29 cellular contexts compared by ENCODE assay signal in genomic region chr6:8839626-8840025, GRCh38.
"Had no signal": no experiment of that assay in that cellular context is flagged by ENCODE, and none has a peak within 500 bp of the region (broad histone marks: within the 10 kb centered on the region; RNA-seq: fewer than 3 reads in every experiment).

No MANE protein-coding gene starts in this region.

- H3K36me3 Mint-ChIP-seq: activated CD8-positive, alpha-beta memory T cell treated with anti-CD3 and anti-CD28 coated beads, Interleukin-2, amount 10 ng/mL, durations not matched to agents 7 days and 5 days; activated naive CD4-positive, alpha-beta T cell treated with anti-CD3 and anti-CD28 coated beads, Interleukin-2, amount 50 U/mL, for 72 hours had no signal

- H3K27me3 ChIP-seq: ascending aorta, body of pancreas, cardiac muscle cell, SJSA1 had no signal

- H3K27me3 Mint-ChIP-seq: activated B cell treated with CpG ODN at 0.5 μM for 24 hours; activated CD4-positive, alpha-beta T cell treated with anti-CD3 and anti-CD28 coated beads, Interleukin-2, amount 10 ng/mL, durations not matched to agents 24 days and 14 days; activated CD8-positive, alpha-beta memory T cell treated with anti-CD3 and anti-CD28 coated beads, Interleukin-2, amount 10 ng/mL, durations not matched to agents 7 days and 5 days; activated naive CD8-positive, alpha-beta T cell treated with anti-CD3 and anti-CD28 coated beads, Interleukin-2, amount 50 U/mL, for 24 hours; activated T-cell treated with anti-CD3 and anti-CD28 coated beads, Interleukin-2, amount 50 U/mL, for 24 hours had no signal

- H3K36me3 ChIP-seq: ascending aorta, cardiac muscle cell, SJSA1 had no signal

- FAIRE-seq: RCC 7860, TTC549 had no signal

- H3K4me1 ChIP-seq: ascending aorta, body of pancreas, SJSA1 had no signal

- H3K4me1 Mint-ChIP-seq: activated B cell treated with CpG ODN at 0.5 μM for 24 hours; activated CD4-positive, alpha-beta T cell treated with anti-CD3 and anti-CD28 coated beads, Interleukin-2, amount 10 ng/mL, durations not matched to agents 24 days and 14 days; activated CD8-positive, alpha-beta memory T cell treated with anti-CD3 and anti-CD28 coated beads, Interleukin-2, amount 10 ng/mL, durations not matched to agents 7 days and 5 days; activated naive CD8-positive, alpha-beta T cell treated with anti-CD3 and anti-CD28 coated beads, Interleukin-2, amount 50 U/mL, for 24 hours had no signal

- H3K27ac Mint-ChIP-seq: activated B cell treated with CpG ODN at 0.5 μM for 24 hours; activated CD4-positive, alpha-beta T cell treated with anti-CD3 and anti-CD28 coated beads, Interleukin-2, amount 10 ng/mL, durations not matched to agents 24 days and 14 days; activated CD8-positive, alpha-beta memory T cell treated with anti-CD3 and anti-CD28 coated beads, Interleukin-2, amount 10 ng/mL, durations not matched to agents 7 days and 5 days; activated naive CD4-positive, alpha-beta T cell treated with anti-CD3 and anti-CD28 coated beads, Interleukin-2, amount 50 U/mL, for 72 hours; activated naive CD8-positive, alpha-beta T cell treated with anti-CD3 and anti-CD28 coated beads, Interleukin-2, amount 50 U/mL, for 24 hours; activated T-cell treated with anti-CD3 and anti-CD28 coated beads, Interleukin-2, amount 50 U/mL, for 24 hours; activated T-helper 1 cell treated with anti-CD3 and anti-CD28 coated beads, Interleukin-12 subunit alpha, Interleukin-12 subunit beta, Interleukin-2, Interleukin-4 antibody, amounts not matched to agents 30 ng/mL and 10 ng/mL and 1 ng/mL, durations not matched to agents 14 hours and 24 hours and 36 hours; T-helper 1 cell treated with Interleukin-12 subunit alpha and Interleukin-12 subunit beta and Interleukin-4 antibody, amounts not matched to agents 30 μg/mL and 1 μg/mL, for 36 hours had no signal

- H3K9me3 Mint-ChIP-seq: activated B cell treated with CpG ODN at 0.5 μM for 24 hours; activated CD4-positive, alpha-beta T cell treated with anti-CD3 and anti-CD28 coated beads, Interleukin-2, amount 10 ng/mL, durations not matched to agents 24 days and 14 days; activated naive CD8-positive, alpha-beta T cell treated with anti-CD3 and anti-CD28 coated beads, Interleukin-2, amount 50 U/mL, for 24 hours; activated T-cell treated with anti-CD3 and anti-CD28 coated beads, Interleukin-2, amount 50 U/mL, for 24 hours; activated T-helper 1 cell treated with anti-CD3 and anti-CD28 coated beads, Interleukin-12 subunit alpha, Interleukin-12 subunit beta, Interleukin-2, Interleukin-4 antibody, amounts not matched to agents 30 ng/mL and 10 ng/mL and 1 ng/mL, durations not matched to agents 14 hours and 24 hours and 36 hours; T-helper 1 cell treated with Interleukin-12 subunit alpha and Interleukin-12 subunit beta and Interleukin-4 antibody, amounts not matched to agents 30 μg/mL and 1 μg/mL, for 36 hours had no signal

- DNase-seq: activated B cell treated with CpG ODN at 0.5 μM for 24 hours; activated CD4-positive, alpha-beta T cell treated with anti-CD3 and anti-CD28 coated beads for 1 hour; activated CD4-positive, alpha-beta T cell treated with anti-CD3 and anti-CD28 coated beads, Interleukin-2, amount 10 ng/mL, durations not matched to agents 24 days and 14 days; activated CD4-positive, alpha-beta T cell treated with anti-CD3 and anti-CD28 coated beads, Interleukin-2, amount 50 U/mL, for 48 hours; activated CD8-positive, alpha-beta memory T cell treated with anti-CD3 and anti-CD28 coated beads, Interleukin-2, amount 10 ng/mL, durations not matched to agents 7 days and 5 days; activated effector memory CD4-positive, alpha-beta T cell treated with anti-CD3 and anti-CD28 coated beads, Interleukin-2, amount 50 U/mL, for 16 hours; activated naive CD4-positive, alpha-beta T cell treated with Interleukin-2 at 50 U/mL for 16 hours; activated naive CD8-positive, alpha-beta T cell treated with anti-CD3 and anti-CD28 coated beads, Interleukin-2, amount 50 U/mL, for 24 hours; activated T-cell treated with anti-CD3 and anti-CD28 coated beads, Interleukin-2, amount 50 U/mL, for 24 hours; amniotic stem cell; body of pancreas; Karpas-422; NCI-H1092; NCI-H1417; NCI-H1930; NCI-H446; NCI-H524; PC-3; SW 1271; T-helper 9 cell had no signal

- H3K9me3 ChIP-seq: ascending aorta, body of pancreas, SJSA1 had no signal

- H3K4me3 ChIP-seq: ascending aorta, body of pancreas, cardiac muscle cell, SJSA1 had no signal

- H3K27ac ChIP-seq: ascending aorta, body of pancreas, cardiac muscle cell, SJSA1 had no signal

- H3K4me3 Mint-ChIP-seq: activated B cell treated with CpG ODN at 0.5 μM for 24 hours; activated CD4-positive, alpha-beta T cell treated with anti-CD3 and anti-CD28 coated beads, Interleukin-2, amount 10 ng/mL, durations not matched to agents 24 days and 14 days; activated CD8-positive, alpha-beta memory T cell treated with anti-CD3 and anti-CD28 coated beads, Interleukin-2, amount 10 ng/mL, durations not matched to agents 7 days and 5 days; activated naive CD8-positive, alpha-beta T cell treated with anti-CD3 and anti-CD28 coated beads, Interleukin-2, amount 50 U/mL, for 24 hours; activated T-cell treated with anti-CD3 and anti-CD28 coated beads, Interleukin-2, amount 50 U/mL, for 24 hours; activated T-helper 1 cell treated with anti-CD3 and anti-CD28 coated beads, Interleukin-12 subunit alpha, Interleukin-12 subunit beta, Interleukin-2, Interleukin-4 antibody, amounts not matched to agents 30 ng/mL and 10 ng/mL and 1 ng/mL, durations not matched to agents 14 hours and 24 hours and 36 hours; T-helper 1 cell treated with Interleukin-12 subunit alpha and Interleukin-12 subunit beta and Interleukin-4 antibody, amounts not matched to agents 30 μg/mL and 1 μg/mL, for 36 hours had no signal

- ATAC-seq: activated CD8-positive, alpha-beta memory T cell treated with anti-CD3 and anti-CD28 coated beads, Interleukin-2, amount 10 ng/mL, durations not matched to agents 7 days and 5 days; activated naive CD4-positive, alpha-beta T cell treated with anti-CD3 and anti-CD28 coated beads, Interleukin-2, amount 50 U/mL, for 72 hours; activated naive CD8-positive, alpha-beta T cell treated with anti-CD3 and anti-CD28 coated beads, Interleukin-2, amount 50 U/mL, for 24 hours; body of pancreas; PC-3; SK-N-SH treated with all-trans-retinoic acid at 6 μM for 48 hours had no signal
